12 cellular contexts compared by ENCODE assay signal in the genomic region with DNA sequence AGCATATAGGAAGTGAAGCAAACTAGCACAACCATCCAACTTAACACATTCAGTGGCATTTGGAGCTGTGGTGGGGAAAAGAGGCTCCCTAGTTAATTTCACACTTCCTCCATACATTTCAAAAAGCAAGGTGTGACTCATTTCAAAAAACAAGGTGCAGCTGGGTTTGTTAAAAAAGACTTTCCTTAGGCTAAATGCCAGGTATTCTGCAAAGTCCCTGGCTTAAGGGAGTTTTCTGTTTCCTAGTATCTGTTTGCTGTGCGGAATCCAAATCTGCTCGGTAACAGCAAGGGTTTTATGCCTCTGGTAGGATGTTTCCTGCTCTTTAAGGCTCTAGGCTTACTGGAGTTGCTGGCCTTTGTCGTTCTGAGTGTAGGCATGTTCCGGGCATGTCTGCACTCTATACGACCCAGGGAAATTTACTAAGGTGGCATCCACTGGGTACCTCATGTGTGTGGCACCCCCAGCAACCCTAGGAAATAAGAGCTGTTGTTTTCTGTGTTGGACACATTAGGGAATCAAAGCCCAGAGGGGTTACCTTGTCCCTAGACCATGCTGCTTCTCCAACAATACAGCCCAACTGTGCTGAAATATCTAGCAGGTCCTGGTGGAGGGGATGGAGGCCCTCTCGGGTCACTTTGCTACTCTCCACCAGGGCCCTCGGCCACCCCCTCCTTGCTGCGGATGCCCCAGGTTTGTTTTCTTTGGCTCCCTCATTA. TPM values are rescaled to one million over a fixed set of nuclear protein-coding genes. Genes with fewer than 3 reads are reported as not detected.
DNase-seq lines count a peak whose midpoint lies in the region; ATAC-seq and TF ChIP-seq lines count a peak whose summit lies in the region.
"Had no signal": no experiment of that assay in that cellular context is flagged by ENCODE, and none has a peak within 500 bp of the region (broad histone marks: within the 10 kb centered on the region; RNA-seq: fewer than 3 reads in every experiment).

No MANE protein-coding gene starts in this region.

- peak; percentile 30 for DNase-seq in astrocyte of the hippocampus (ENCODE audit: low read depth, low spot score)
- DNase-seq in osteocyte (ENCODE audit: extremely low spot score, unreplicated experiment): peak; percentile 75
- no peak for DNase-seq in activated T-cell treated with anti-CD3 and anti-CD28 coated beads for 4 hours
- no peak for DNase-seq in brain microvascular endothelial cell
- DNase-seq in posterior vena cava (ENCODE audit: low spot score): no peak
- no peak for DNase-seq in Calu3
- DNase-seq: NCI-H1105 treated with DMSO at 0.1 percent for 48 hours, PC-3 had no signal

- no TSS peak for BruUV-seq in Calu3 (replicated peaks; lab: Mats Ljungman, UMichigan)

- H3K4me3 ChIP-seq in brain microvascular endothelial cell (ENCODE audit: low read depth, low read length): no peak overlapping the region

- ATAC-seq in GM19043 (IDR thresholded peaks at IDR 0.05; ENCODE audit: low read depth, unreplicated experiment) (peak; percentile 23), HG02870 (IDR thresholded peaks at IDR 0.05; ENCODE audit: unreplicated experiment) (peak; percentile 38)
- ATAC-seq: activated T-helper 17 cell treated with anti-CD3 and anti-CD28 coated beads, Interleukin-2, amount 50 U/mL, for 72 hours; PC-3 had no signal

- H3K4me3 Mint-ChIP-seq in osteocyte (ENCODE audit: unreplicated experiment) (no peak overlapping the region), Calu3 (ENCODE audit: low read depth, unreplicated experiment) (no peak overlapping the region)
- H3K4me3 Mint-ChIP-seq: activated T-helper 17 cell treated with anti-CD3 and anti-CD28 coated beads, Interleukin-2, amount 50 U/mL, for 72 hours had no signal

- H3K4me1 Mint-ChIP-seq in osteocyte (ENCODE audit: unreplicated experiment) (no peaks in the 10 kb centered on the region), Calu3 (ENCODE audit: low read depth, unreplicated experiment) (no peaks in the 10 kb centered on the region)

- H3K9me3 Mint-ChIP-seq in osteocyte (ENCODE audit: unreplicated experiment) (no peaks in the 10 kb centered on the region), Calu3 (ENCODE audit: low read depth, unreplicated experiment) (no peaks in the 10 kb centered on the region)
- H3K9me3 Mint-ChIP-seq: activated T-helper 17 cell treated with anti-CD3 and anti-CD28 coated beads, Interleukin-2, amount 50 U/mL, for 72 hours had no signal

- H3K27ac Mint-ChIP-seq in osteocyte (ENCODE audit: unreplicated experiment) (no peak overlapping the region), Calu3 (ENCODE audit: unreplicated experiment) (no peak overlapping the region)
- H3K27ac Mint-ChIP-seq: activated T-helper 17 cell treated with anti-CD3 and anti-CD28 coated beads, Interleukin-2, amount 50 U/mL, for 72 hours had no signal

- no peak for TF ChIP-seq CTCF in osteocyte (IDR thresholded peaks at IDR 0.05)
- TF ChIP-seq CTCF in brain microvascular endothelial cell (IDR thresholded peaks at IDR 0.05; ENCODE audit: low read depth, low read length, missing control alignments): no peak
- TF ChIP-seq CTCF in Calu3 (IDR thresholded peaks at IDR 0.05; ENCODE audit: unreplicated experiment): no peak

- H3K27ac ChIP-seq in brain microvascular endothelial cell: no peak overlapping the region

- in situ Hi-C loops in brain microvascular endothelial cell (cut with HindIII; ENCODE audit: low pct_ligation_motif_present, low sequenced_read_pairs): no loop called here

- CTCF ChIA-PET in Calu3 (lab: Charles Lee): interaction anchor here (0.6 to 1.0 kb wide), 2 partner anchors 12 to 36 kb away, joined by 3 read pairs; no protein-coding TSS in a partner anchor

- intact Hi-C loops in posterior vena cava (cut with DNase I) (no loop called here), Calu3 (cut with micrococcal nuclease; ENCODE audit: unreplicated experiment) (no loop called here)

- H3K36me3 ChIP-seq in brain microvascular endothelial cell (replicated peaks): no peaks in the 10 kb centered on the region

- H3K27me3 Mint-ChIP-seq in osteocyte (ENCODE audit: unreplicated experiment) (peaks cover 16% of the 10 kb centered on the region), Calu3 (ENCODE audit: unreplicated experiment) (peaks cover 18% of the 10 kb centered on the region)

- H3K36me3 Mint-ChIP-seq in osteocyte (ENCODE audit: unreplicated experiment) (no peaks in the 10 kb centered on the region), Calu3 (ENCODE audit: insufficient read depth, unreplicated experiment) (no peaks in the 10 kb centered on the region)

- no peaks in the 10 kb centered on the region for H3K27me3 ChIP-seq in brain microvascular endothelial cell (replicated peaks)

RNA-seq across cellular contexts. Expression of a gene that starts 0.6 kb away (rescaled TPM):
- total RNA-seq in osteocyte (not detected in 2 replicates), posterior vena cava (not detected), Calu3 (2022) (not detected in 2 replicates)
- total RNA-seq: activated T-helper 17 cell treated with anti-CD3 and anti-CD28 coated beads, Interleukin-2, amount 50 U/mL, for 72 hours; myocyte; PC-3 had no signal

Comparison
In these comparisons a context has a peak if more than half of its experiments do, and no peak if none do; other contexts are left out.
1. DNase-seq: peak in astrocyte of the hippocampus (single experiment) and osteocyte (single experiment); none in activated T-cell treated with anti-CD3 and anti-CD28 coated beads for 4 hours (single experiment), brain microvascular endothelial cell (single experiment), posterior vena cava (single experiment) and Calu3 (single experiment).